8 cellular contexts compared by ENCODE assay signal in genomic region chr3:183698318-183698731, GRCh38. TPM values are rescaled to one million over a fixed set of nuclear protein-coding genes. Genes with fewer than 3 reads are reported as not detected.
DNase-seq lines count a peak whose midpoint lies in the region; ATAC-seq and TF ChIP-seq lines count a peak whose summit lies in the region.

No MANE protein-coding gene starts in this region.

- H3K36me3 ChIP-seq in Caco-2 (ENCODE audit: control insufficient read depth, insufficient read depth, low read length), result no peaks in the 10 kb centered on the region

- DNase-seq in Caco-2 (peak; percentile 36), T follicular helper cell (ENCODE audit: low read depth) (peak; percentile 3), choroid plexus epithelial cell (ENCODE audit: low read depth) (peak; percentile 58), left colon (peak in 1 of 2 donors; percentile 46), NCI-H2029 (lab: John Stamatoyannopoulos, UW) (no peak)
- DNase-seq in stimulated activated CD4-positive, alpha-beta T cell treated with anti-CD3 and anti-CD28 coated beads, Interleukin-4, amount 100 ng/mL, for 1 hour, result peak; percentile 22

- H3K9me3 Mint-ChIP-seq in Caco-2 (ENCODE audit: unreplicated experiment), result no peaks in the 10 kb centered on the region

- peak overlapping the region; percentile 53 for H3K27ac Mint-ChIP-seq in Caco-2 (ENCODE audit: unreplicated experiment)

- TF ChIP-seq CTCF in Caco-2 (IDR thresholded peaks at IDR 0.05; ENCODE audit: insufficient read depth in 1 of 2, low read depth in 1 of 2, low read length in 1 of 2, severe bottlenecking in 1 of 2, unreplicated experiment in 1 of 2) (no peak), choroid plexus epithelial cell (conservative IDR thresholded peaks at IDR 0.05; ENCODE audit: low read depth, low read length) (no peak)

- intact Hi-C loops in Caco-2 (cut with micrococcal nuclease; ENCODE audit: unreplicated experiment), result loop anchor here (2.0 kb wide), 1 partner anchor 62 kb away; no protein-coding TSS in a partner anchor
- intact Hi-C loops in left colon (cut with DNase I, micrococcal nuclease), result no loop called here

- POLR2A ChIA-PET in Caco-2 (lab: Charles Lee), result interaction anchor here (1.0 to 1.4 kb wide), 2 partner anchors 61 to 62 kb away, joined by 3 to 9 read pairs; partner anchors contain the start of gene KLHL24

- no peaks in the 10 kb centered on the region for H3K27me3 ChIP-seq in Caco-2 (replicated peaks; ENCODE audit: control insufficient read depth, insufficient read depth, low read length)

- peak overlapping the region; percentile 95 for H3K4me3 ChIP-seq in Caco-2 (ENCODE audit: low read depth, low read length)
- H3K4me3 ChIP-seq in choroid plexus epithelial cell (ENCODE audit: low read depth, low read length), result peak overlapping the region; percentile 87

- H3K9me3 ChIP-seq in Caco-2, result no peaks in the 10 kb centered on the region

- H3K36me3 Mint-ChIP-seq in Caco-2 (ENCODE audit: insufficient read depth, unreplicated experiment), result peaks cover 28% of the 10 kb centered on the region

- no TSS peak for BruUV-seq in Caco-2 (replicated peaks; lab: Mats Ljungman, UMichigan)

- no peaks in the 10 kb centered on the region for H3K4me1 ChIP-seq in Caco-2

- no peaks in the 10 kb centered on the region for H3K27me3 Mint-ChIP-seq in Caco-2 (ENCODE audit: insufficient read depth, unreplicated experiment)

- CTCF ChIA-PET in Caco-2 (lab: Charles Lee), result no interaction called here

- H3K4me3 Mint-ChIP-seq in Caco-2 (ENCODE audit: unreplicated experiment), result peak overlapping the region; percentile 79

- peaks cover 29% of the 10 kb centered on the region for H3K4me1 Mint-ChIP-seq in Caco-2 (ENCODE audit: low read depth, unreplicated experiment)

- ATAC-seq in GM19395 (IDR thresholded peaks at IDR 0.05; ENCODE audit: unreplicated experiment), result peak; percentile 34
- peak; percentile 17 for ATAC-seq in HG03457 (IDR thresholded peaks at IDR 0.05; ENCODE audit: unreplicated experiment)
- ATAC-seq in left colon, result peak; percentile 58

RNA-seq across cellular contexts. Expression of gene YEATS2, which starts 0.7 kb away (rescaled TPM):
- total RNA-seq in Caco-2 (2022) (34.5 and 37.7 TPM in 2 replicates), left colon (10 to 100 TPM; 14.1 to 15.0 TPM)
